In the genomic region with DNA sequence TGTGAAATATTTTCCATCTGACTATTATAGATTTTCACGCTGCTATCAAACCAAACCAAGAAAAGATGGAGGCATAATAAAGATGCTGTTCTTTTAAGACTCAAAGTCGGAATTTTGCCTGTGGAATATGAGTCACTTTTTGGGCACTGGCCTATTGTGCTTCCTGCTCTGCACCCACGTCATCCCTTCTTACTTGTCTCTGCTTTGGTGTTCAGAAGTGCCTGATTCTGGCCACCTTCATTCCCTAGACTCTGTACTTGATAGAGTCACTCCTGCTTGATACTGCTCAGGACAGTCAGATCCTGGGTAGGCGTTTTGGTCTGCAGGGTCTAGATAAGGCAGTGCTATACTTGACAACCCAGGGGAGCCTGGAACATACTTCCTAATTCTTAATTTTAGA, we compare ENCODE assay signal across 9 cellular contexts. TPM values are rescaled to one million over a fixed set of nuclear protein-coding genes. Genes with fewer than 3 reads are reported as not detected.
DNase-seq lines count a peak whose midpoint lies in the region; ATAC-seq, FAIRE-seq and TF ChIP-seq lines count a peak whose summit lies in the region.
"Had no signal": no experiment of that assay in that cellular context is flagged by ENCODE, and none has a peak within 500 bp of the region (broad histone marks: within the 10 kb centered on the region; RNA-seq: fewer than 3 reads in every experiment).

No MANE protein-coding gene starts in this region.

- no peak overlapping the region for H3K4me2 ChIP-seq in HepG2 (ENCODE audit: low read depth, low read length)

- FAIRE-seq in HepG2 (lab: Jason Lieb, UNC) (no peak), kidney (lab: Jason Lieb, UNC) (peak; percentile 11), urothelium cell line (lab: Jason Lieb, UNC) (peak; percentile 88)

- POLR2A ChIA-PET in HepG2 (lab: Yijun Ruan, JAX) = no interaction called here
- POLR2A ChIA-PET in WTC11 (lab: Charles Lee) = no interaction called here

- no TSS peak for BruUV-seq in HepG2 (replicated peaks; lab: Mats Ljungman, UMichigan)

- intact Hi-C loops in HepG2 (cut with micrococcal nuclease; ENCODE audit: unreplicated experiment) = no loop called here
- intact Hi-C loops in kidney (cut with DNase I) = loop anchor here (10.0 kb wide), 1 partner anchor 72 kb away; no protein-coding TSS in a partner anchor
- intact Hi-C loops in activated T-helper 2 cell treated with anti-CD3 and anti-CD28 coated beads, Interferon-gamma antibody, Interleukin-2, Interleukin-4, amounts not matched to agents 10 μg/mL and 5 μg/mL and 100 μg/mL, durations not matched to agents 14 hours and 24 hours and 36 hours (cut with micrococcal nuclease) = no loop called here

- H3K4me3 Mint-ChIP-seq in WTC11 = no peak overlapping the region
- H3K4me3 Mint-ChIP-seq in activated T-helper 2 cell treated with anti-CD3 and anti-CD28 coated beads, Interferon-gamma antibody, Interleukin-2, Interleukin-4, amounts not matched to agents 10 μg/mL and 5 μg/mL and 100 μg/mL, durations not matched to agents 14 hours and 24 hours and 36 hours (ENCODE audit: low read depth) = no peak overlapping the region

- no peak overlapping the region for H3K4me3 ChIP-seq in liver (ENCODE audit: low read depth in 1 of 3, low read length in 3 of 3)
- no peak overlapping the region for H3K4me3 ChIP-seq in HepG2 (replicated peaks in 1 of 3; ENCODE audit: insufficient read depth in 1 of 3, low read depth in 2 of 3, low read length in 3 of 3)
- peak overlapping the region; percentile 89 to 90 for H3K4me3 ChIP-seq in kidney (ENCODE audit: low read length in 2 of 2)

- TF ChIP-seq CTCF in liver (IDR thresholded peaks at IDR 0.05; ENCODE audit: low read depth, low read length, missing input control) (no peak), HepG2 (CRISPR knock-in tag; IDR thresholded peaks at IDR 0.05) (no peak), kidney (IDR thresholded peaks at IDR 0.05; ENCODE audit: borderline replicate concordance, extremely low read depth, insufficient read depth) (no peak), WTC11 (IDR thresholded peaks at IDR 0.05) (no peak)

- H3K36me3 Mint-ChIP-seq in WTC11 = no peaks in the 10 kb centered on the region
- no peaks in the 10 kb centered on the region for H3K36me3 Mint-ChIP-seq in activated T-helper 2 cell treated with anti-CD3 and anti-CD28 coated beads, Interferon-gamma antibody, Interleukin-2, Interleukin-4, amounts not matched to agents 10 μg/mL and 5 μg/mL and 100 μg/mL, durations not matched to agents 14 hours and 24 hours and 36 hours (ENCODE audit: low read depth)

- TF ChIP-seq EP300 in HepG2 (IDR thresholded peaks at IDR 0.05; ENCODE audit: low read depth in 2 of 2, low read length in 2 of 2) = no peak
- no peak for TF ChIP-seq EP300 in HepG2 (CRISPR knock-in tag; IDR thresholded peaks at IDR 0.05; ENCODE audit: borderline replicate concordance)

- TF ChIP-seq RAD21 in liver (IDR thresholded peaks at IDR 0.05) (no peak), HepG2 (CRISPR knock-in tag; IDR thresholded peaks at IDR 0.05) (no peak)

- no peaks in the 10 kb centered on the region for H3K27me3 ChIP-seq in liver (ENCODE audit: control insufficient read depth in 4 of 4, insufficient read depth in 4 of 4, low read length in 3 of 4)
- H3K27me3 ChIP-seq in HepG2 (ENCODE audit: control insufficient read depth in 1 of 2, insufficient read depth in 2 of 2, low read length in 2 of 2) = peaks cover 0 to 28% of the 10 kb centered on the region in 2 experiments; a peak in 3 of 5 replicates

- CTCF ChIA-PET in HepG2 (lab: Yijun Ruan, JAX; ENCODE audit: low intra/inter-chr PET ratio, low total read pairs) = no interaction called here
- CTCF ChIA-PET in WTC11 (lab: Charles Lee) = no interaction called here

- peak overlapping the region; percentile 22 to 47 for H3K27ac ChIP-seq in liver (ENCODE audit: low read depth in 1 of 2, low read length in 2 of 2)
- H3K27ac ChIP-seq in HepG2 (ENCODE audit: extremely low read length, insufficient read depth, low read length) = no peak overlapping the region
- H3K27ac ChIP-seq in kidney (ENCODE audit: low read depth in 2 of 2, low read length in 2 of 2) = peak overlapping the region; percentile 93 to 94
- H3K27ac ChIP-seq: C4-2B had no signal

- H3K27me3 Mint-ChIP-seq in WTC11 (ENCODE audit: low read depth) = peaks cover 37% of the 10 kb centered on the region
- H3K27me3 Mint-ChIP-seq in activated T-helper 2 cell treated with anti-CD3 and anti-CD28 coated beads, Interferon-gamma antibody, Interleukin-2, Interleukin-4, amounts not matched to agents 10 μg/mL and 5 μg/mL and 100 μg/mL, durations not matched to agents 14 hours and 24 hours and 36 hours (ENCODE audit: low read depth) = peaks cover 42% of the 10 kb centered on the region

- peaks cover 9% of the 10 kb centered on the region for H3K9me3 Mint-ChIP-seq in WTC11
- no peaks in the 10 kb centered on the region for H3K9me3 Mint-ChIP-seq in activated T-helper 2 cell treated with anti-CD3 and anti-CD28 coated beads, Interferon-gamma antibody, Interleukin-2, Interleukin-4, amounts not matched to agents 10 μg/mL and 5 μg/mL and 100 μg/mL, durations not matched to agents 14 hours and 24 hours and 36 hours

- in situ Hi-C loops in HepG2 (cut with HindIII; ENCODE audit: extremely low pct_ligation_motif_present, low pct_unique_long_range_greater_than_20kb) = no loop called here

- no peaks in the 10 kb centered on the region for H3K79me2 ChIP-seq in HepG2 (ENCODE audit: insufficient read depth, low read length)

- TF ChIP-seq POLR2A in HepG2 (IDR thresholded peaks at IDR 0.05; ENCODE audit: insufficient read depth in 1 of 2, low read depth in 2 of 2, low read length in 2 of 2) = no peak

- 70% methylated on average over 4 of the region's 4 CpGs for WGBS in liver
- 2% methylated on average over 4 of the region's 4 CpGs for WGBS in HepG2 (ENCODE audit: low lambda C conversion rate)

- H3K36me3 ChIP-seq in liver (ENCODE audit: control insufficient read depth in 4 of 4, insufficient read depth in 3 of 4, low read depth in 1 of 4, low read length in 3 of 4) (no peaks in the 10 kb centered on the region), HepG2 (replicated peaks in 1 of 2; ENCODE audit: control insufficient read depth in 1 of 2, insufficient read depth in 2 of 2, low read length in 2 of 2) (no peaks in the 10 kb centered on the region), kidney (ENCODE audit: control insufficient read depth in 1 of 2, insufficient read depth in 2 of 2, low read length in 2 of 2) (no peaks in the 10 kb centered on the region)

- no peaks in the 10 kb centered on the region for H4K20me1 ChIP-seq in HepG2 (ENCODE audit: insufficient read depth, low read length)

- H2AFZ ChIP-seq in HepG2 (ENCODE audit: low read length) = no peak overlapping the region

- H3K9me3 ChIP-seq in liver (ENCODE audit: control insufficient read depth in 4 of 4, low read length in 3 of 4) (no peaks in the 10 kb centered on the region), HepG2 (ENCODE audit: low read length) (no peaks in the 10 kb centered on the region), kidney (ENCODE audit: control insufficient read depth in 1 of 2, low read length in 2 of 2) (no peaks in the 10 kb centered on the region)

- H3K27ac Mint-ChIP-seq in WTC11 = no peak overlapping the region
- H3K27ac Mint-ChIP-seq in activated T-helper 2 cell treated with anti-CD3 and anti-CD28 coated beads, Interferon-gamma antibody, Interleukin-2, Interleukin-4, amounts not matched to agents 10 μg/mL and 5 μg/mL and 100 μg/mL, durations not matched to agents 14 hours and 24 hours and 36 hours = no peak overlapping the region

- H3K4me1 ChIP-seq in liver (ENCODE audit: control insufficient read depth in 4 of 4, insufficient read depth in 4 of 4, low read length in 3 of 4) (peaks cover 1 to 30% (median 7%) of the 10 kb centered on the region in 4 donors), HepG2 (ENCODE audit: insufficient read depth, low read length) (peaks cover 5% of the 10 kb centered on the region; the same call in 1 of the 2 replicates), kidney (ENCODE audit: control insufficient read depth in 1 of 2, insufficient read depth in 1 of 2, low read depth in 1 of 2, low read length in 2 of 2) (peaks cover 0 to 10% of the 10 kb centered on the region in 2 donors)

- ATAC-seq in HepG2 (no peak), WTC11 (no peak)

- DNase-seq in HepG2 (ENCODE audit: low spot score) (no peak), T1000 (lab: John Stamatoyannopoulos, UW) (peak; percentile 29), kidney (no peak), urothelium cell line (ENCODE audit: low spot score) (peak; percentile 68), WTC11 (ENCODE audit: low spot score) (no peak), HK-2 (ENCODE audit: unreplicated experiment) (no peak)
- no peak for DNase-seq in activated T-helper 2 cell treated with anti-CD3 and anti-CD28 coated beads, Interferon-gamma antibody, Interleukin-2, Interleukin-4, amounts not matched to agents 10 μg/mL and 5 μg/mL and 100 μg/mL, durations not matched to agents 14 hours and 24 hours and 36 hours (ENCODE audit: low spot score)

- peaks cover 24% of the 10 kb centered on the region for H3K4me1 Mint-ChIP-seq in WTC11
- no peaks in the 10 kb centered on the region for H3K4me1 Mint-ChIP-seq in activated T-helper 2 cell treated with anti-CD3 and anti-CD28 coated beads, Interferon-gamma antibody, Interleukin-2, Interleukin-4, amounts not matched to agents 10 μg/mL and 5 μg/mL and 100 μg/mL, durations not matched to agents 14 hours and 24 hours and 36 hours (ENCODE audit: low read depth)

- H3K9ac ChIP-seq in liver (ENCODE audit: low read depth in 1 of 2, low read length in 2 of 2) (no peak overlapping the region), HepG2 (ENCODE audit: insufficient read depth, low read depth, low read length) (no peak overlapping the region), kidney (ENCODE audit: low read length in 2 of 2) (peak overlapping the region in 1 of 2 donors; percentile 59)

RNA-seq across cellular contexts. Expression of gene LRRK2, which starts 1.9 kb away (rescaled TPM):
- 10 to 100 TPM in 1 of 2 donors, 1 to 10 TPM in 1; 6.9 to 11.5 TPM for total RNA-seq in liver
- polyA plus RNA-seq in liver = 1 to 10 TPM; 1.5 to 2.9 TPM
- not detected in 2 replicates for total RNA-seq in HepG2 (2016; rRNA removed; fragmentation: Illumina TruSeq; extraction: Trizol)
- not detected in 2 replicates for total RNA-seq in HepG2 (2016; cell fraction: cytosol; rRNA removed; fragmentation: Illumina TruSeq; extraction: Trizol; ENCODE audit: low read depth)
- not detected in 2 replicates for total RNA-seq in HepG2 (2016; cell fraction: insoluble cytoplasmic fraction; rRNA removed; fragmentation: Illumina TruSeq; extraction: Trizol)
- not detected in 2 replicates for total RNA-seq in HepG2 (2016; cell fraction: membrane; rRNA removed; fragmentation: Illumina TruSeq; extraction: Trizol)
- not detected in 2 replicates for total RNA-seq in HepG2 (2016; cell fraction: nucleus; rRNA removed; fragmentation: Illumina TruSeq; extraction: Trizol)
- not detected in 2 replicates for polyA plus RNA-seq in HepG2 (2011; rRNA removed)
- polyA plus RNA-seq in HepG2 (2011; cell fraction: cytosol; rRNA removed) = not detected in 2 replicates
- polyA plus RNA-seq in HepG2 (2011; cell fraction: nucleus; rRNA removed) = 0.02 TPM in 2 replicates
- not detected in 2 replicates for polyA plus RNA-seq in HepG2 (2012)
- not detected in 2 replicates for polyA plus RNA-seq in HepG2 (2016; cell fraction: cytosol; fragmentation: Illumina TruSeq; extraction: Trizol; ENCODE audit: low read depth)
- polyA plus RNA-seq in HepG2 (2016; cell fraction: insoluble cytoplasmic fraction; fragmentation: Illumina TruSeq; extraction: Trizol; ENCODE audit: low read depth) = not detected in 2 replicates
- polyA plus RNA-seq in HepG2 (2016; cell fraction: membrane; fragmentation: Illumina TruSeq; extraction: Trizol; ENCODE audit: low read depth) = not detected in 2 replicates
- not detected in 2 replicates for polyA plus RNA-seq in HepG2 (2016; cell fraction: nucleus; fragmentation: Illumina TruSeq; extraction: Trizol; ENCODE audit: insufficient read depth, low read depth)
- 0.21 TPM in 1 of 2 replicates, not detected in the other for polyA minus RNA-seq in HepG2 (2011; rRNA and poly(A)+ RNA removed; ENCODE audit: low replicate concordance)
- polyA minus RNA-seq in HepG2 (2011; cell fraction: cytosol; rRNA and poly(A)+ RNA removed) = not detected in 2 replicates
- polyA minus RNA-seq in HepG2 (2011; cell fraction: nucleus; rRNA and poly(A)+ RNA removed) = not detected in 2 replicates
- total RNA-seq in kidney = 110 TPM
- polyA plus RNA-seq in kidney (ENCODE audit: insufficient read depth, low read depth, low replicate concordance) = 8.6 TPM
- total RNA-seq in WTC11 (2021) = 0.23 to 0.46 TPM (median 0.46 TPM) in 3 replicates
- not detected in 2 replicates for total RNA-seq in activated T-helper 2 cell treated with anti-CD3 and anti-CD28 coated beads, Interferon-gamma antibody, Interleukin-2, Interleukin-4, amounts not matched to agents 10 μg/mL and 5 μg/mL and 100 μg/mL, durations not matched to agents 14 hours and 24 hours and 36 hours

Comparison
In these comparisons a context has a peak if more than half of its experiments do, and no peak if none do; other contexts are left out.
1. H3K4me3 ChIP-seq: peak in kidney (2 of 2); none in liver (0 of 3) and HepG2 (0 of 3).
2. DNase-seq: peak in T1000 (single experiment) and urothelium cell line (single experiment); none in HepG2 (single experiment), kidney (single experiment), WTC11 (single experiment), activated T-helper 2 cell treated with anti-CD3 and anti-CD28 coated beads, Interferon-gamma antibody, Interleukin-2, Interleukin-4, amounts not matched to agents 10 μg/mL and 5 μg/mL and 100 μg/mL, durations not matched to agents 14 hours and 24 hours and 36 hours (single experiment) and HK-2 (single experiment).